ENCODE assay signal across 8 cellular contexts in the genomic region with DNA sequence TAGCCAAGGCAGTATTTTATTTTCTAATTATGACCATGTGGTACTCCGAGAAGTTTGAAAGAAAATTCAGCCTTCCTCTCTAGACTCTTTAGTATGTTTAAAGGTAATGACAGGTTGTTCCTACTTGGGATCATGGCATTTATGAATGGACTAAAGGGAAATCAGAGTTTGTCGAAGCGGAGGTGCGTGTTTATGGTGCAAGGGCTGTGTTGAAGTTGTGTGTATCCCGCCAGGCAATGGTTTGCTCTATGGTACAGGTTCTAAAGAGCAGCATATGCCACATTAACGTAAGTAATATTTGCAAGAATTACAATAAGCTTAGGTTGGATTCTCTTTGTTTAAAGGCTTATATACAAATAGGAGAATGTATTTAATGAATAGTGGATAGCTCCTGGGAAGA. TPM values are rescaled to one million over a fixed set of nuclear protein-coding genes. Genes with fewer than 3 reads are reported as not detected.
DNase-seq lines count a peak whose midpoint lies in the region; ATAC-seq and TF ChIP-seq lines count a peak whose summit lies in the region.

No MANE protein-coding gene starts in this region.

- H3K27me3 Mint-ChIP-seq in Caco-2 (ENCODE audit: insufficient read depth, unreplicated experiment): peaks cover 17% of the 10 kb centered on the region

- peaks cover 7% of the 10 kb centered on the region for H3K4me1 Mint-ChIP-seq in Caco-2 (ENCODE audit: low read depth, unreplicated experiment)

- WGBS in prostate gland: 16% methylated on average over 6 of the region's 6 CpGs

- peak overlapping the region; percentile 13 to 38 for H3K27ac ChIP-seq in prostate gland

- TF ChIP-seq CTCF in Caco-2 (IDR thresholded peaks at IDR 0.05; ENCODE audit: insufficient read depth in 1 of 2, low read depth in 1 of 2, low read length in 1 of 2, severe bottlenecking in 1 of 2, unreplicated experiment in 1 of 2) (no peak), epithelial cell of esophagus (IDR thresholded peaks at IDR 0.05; ENCODE audit: insufficient read depth, low read depth, low read length, missing control alignments) (no peak), prostate gland (IDR thresholded peaks at IDR 0.05) (no peak)

- no peaks in the 10 kb centered on the region for H3K36me3 Mint-ChIP-seq in Caco-2 (ENCODE audit: insufficient read depth, unreplicated experiment)

- no peaks in the 10 kb centered on the region; the same call in 1 of the 2 replicates for H3K27me3 ChIP-seq in Caco-2 (replicated peaks; ENCODE audit: control insufficient read depth, insufficient read depth, low read length)
- no peaks in the 10 kb centered on the region for H3K27me3 ChIP-seq in prostate gland (replicated peaks; ENCODE audit: insufficient read depth)

- POLR2A ChIA-PET in Caco-2 (lab: Charles Lee): no interaction called here

- peak overlapping the region; percentile 78 for H3K4me3 Mint-ChIP-seq in Caco-2 (ENCODE audit: unreplicated experiment)

- intact Hi-C loops in Caco-2 (cut with micrococcal nuclease; ENCODE audit: unreplicated experiment) (no loop called here), prostate gland (cut with DNase I) (loop anchor here (10.0 kb wide), 1 partner anchor 987 kb away; no protein-coding TSS in a partner anchor)

- no TSS peak for BruUV-seq in Caco-2 (replicated peaks; lab: Mats Ljungman, UMichigan)

- DNase-seq in Caco-2 (no peak), NCI-H1417 treated with DMSO at 0.1 percent for 48 hours (lab: John Stamatoyannopoulos, UW) (peak; percentile 67), epithelial cell of esophagus (ENCODE audit: low read depth) (no peak), prostate gland (ENCODE audit: low spot score) (no peak)

- no peak overlapping the region for H3K27ac Mint-ChIP-seq in Caco-2 (ENCODE audit: unreplicated experiment)

- ATAC-seq in HG03097 (IDR thresholded peaks at IDR 0.05; ENCODE audit: low FRiP score, unreplicated experiment) (no peak), HG03342 (IDR thresholded peaks at IDR 0.05; ENCODE audit: unreplicated experiment) (no peak), HG03045 (IDR thresholded peaks at IDR 0.05; ENCODE audit: unreplicated experiment) (no peak), GM21381 (IDR thresholded peaks at IDR 0.05; ENCODE audit: unreplicated experiment) (no peak)

- TF ChIP-seq POLR2A in prostate gland (IDR thresholded peaks at IDR 0.05): no peak

- H3K4me3 ChIP-seq in Caco-2 (ENCODE audit: low read depth, low read length) (no peak overlapping the region), epithelial cell of esophagus (ENCODE audit: low read length) (peak overlapping the region; percentile 54), prostate gland (peak overlapping the region; percentile 32 to 36)

- no peaks in the 10 kb centered on the region for H3K9me3 Mint-ChIP-seq in Caco-2 (ENCODE audit: unreplicated experiment)

- H3K4me1 ChIP-seq in Caco-2: no peaks in the 10 kb centered on the region
- H3K4me1 ChIP-seq in prostate gland (replicated peaks): no peaks in the 10 kb centered on the region

- CTCF ChIA-PET in Caco-2 (lab: Charles Lee): no interaction called here

- no peaks in the 10 kb centered on the region for H3K36me3 ChIP-seq in Caco-2 (ENCODE audit: control insufficient read depth, insufficient read depth, low read length)
- no peaks in the 10 kb centered on the region for H3K36me3 ChIP-seq in prostate gland

- H3K9me3 ChIP-seq in Caco-2: no peaks in the 10 kb centered on the region
- H3K9me3 ChIP-seq in prostate gland: no peaks in the 10 kb centered on the region

RNA-seq across cellular contexts. Expression of a gene that starts 0.7 kb away (rescaled TPM):
- total RNA-seq in Caco-2 (2022) (not detected in 2 replicates), prostate gland (10 to 100 TPM in 1 of 2 donors, 1 to 10 TPM in 1; 9.4 to 11.9 TPM)

Comparison
In these comparisons a context has a peak if more than half of its experiments do, and no peak if none do; other contexts are left out.
1. RNA of a gene that starts 0.7 kb away (total RNA-seq): 9.4 to 11.9 TPM in prostate gland; not detected in Caco-2; every median in the first group is over 10 times any median in the second.